15 cellular contexts compared by ENCODE assay signal in the genomic region with DNA sequence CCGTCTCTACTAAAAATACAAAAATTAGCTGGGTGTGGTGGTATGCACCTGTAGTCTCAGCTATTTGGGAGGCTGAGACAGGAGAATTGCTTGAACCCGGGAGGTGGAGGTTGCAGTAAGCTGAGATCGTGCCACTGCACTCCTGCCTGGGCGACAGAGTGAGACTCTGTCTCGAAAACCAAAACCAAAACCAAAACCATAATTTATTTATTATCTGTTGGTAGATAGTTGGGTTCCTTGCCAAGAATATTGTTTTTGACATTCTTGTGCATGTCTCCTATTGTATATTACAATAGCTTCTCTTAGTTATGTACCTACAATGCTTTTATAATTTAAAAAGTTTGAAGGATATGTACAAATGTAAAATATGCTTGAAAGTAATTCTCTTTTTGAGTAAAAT. TPM values are rescaled to one million over a fixed set of nuclear protein-coding genes. Genes with fewer than 3 reads are reported as not detected.
A peak's percentile ranks its signal among the peaks of the same experiment; 100 is the strongest.
DNase-seq lines count a peak whose midpoint lies in the region; ATAC-seq and TF ChIP-seq lines count a peak whose summit lies in the region.
"Not testable (repeated sequence)": the region's sequence is repeated elsewhere in the genome, so short reads cannot be mapped to it uniquely, and the experiment has no call there.
"Had no signal": no experiment of that assay in that cellular context is flagged by ENCODE, and none has a peak within 500 bp of the region (broad histone marks: within the 10 kb centered on the region; RNA-seq: fewer than 3 reads in every experiment).

No MANE protein-coding gene starts in this region.

- not testable (repeated sequence) for H3K9me3 Mint-ChIP-seq in CD8-positive, alpha-beta memory T cell; activated T-cell treated with anti-CD3 and anti-CD28 coated beads, Interleukin-2, amount 50 U/mL, for 24 hours; activated naive CD8-positive, alpha-beta T cell treated with anti-CD3 and anti-CD28 coated beads, Interleukin-2, amount 50 U/mL, for 24 hours; natural killer cell treated with Interleukin-12 subunit alpha and Interleukin-12 subunit beta and Interleukin-15 and Interleukin-18, amount 100 ng/mL, for 72 hours

- H3K27ac Mint-ChIP-seq in CD8-positive, alpha-beta memory T cell: peak overlapping the region in 6 of 8 donors; percentile 62 to 92 (median 86)
- peak overlapping the region; percentile 82 for H3K27ac Mint-ChIP-seq in T-helper 17 cell
- H3K27ac Mint-ChIP-seq in activated T-cell treated with anti-CD3 and anti-CD28 coated beads, Interleukin-2, amount 50 U/mL, for 24 hours: peak overlapping the region; percentile 50
- peak overlapping the region; percentile 35 for H3K27ac Mint-ChIP-seq in activated naive CD8-positive, alpha-beta T cell treated with anti-CD3 and anti-CD28 coated beads, Interleukin-2, amount 50 U/mL, for 24 hours
- H3K27ac Mint-ChIP-seq in natural killer cell treated with Interleukin-12 subunit alpha and Interleukin-12 subunit beta and Interleukin-15 and Interleukin-18, amount 100 ng/mL, for 72 hours: peak overlapping the region; percentile 85

- not testable (repeated sequence) for H3K36me3 ChIP-seq in CD8-positive, alpha-beta memory T cell (ENCODE audit: insufficient read depth, low read length)

- H3K36me3 Mint-ChIP-seq in CD8-positive, alpha-beta memory T cell; T-helper 17 cell (ENCODE audit: low read depth); activated T-cell treated with anti-CD3 and anti-CD28 coated beads, Interleukin-2, amount 50 U/mL, for 24 hours (ENCODE audit: low read depth); activated naive CD8-positive, alpha-beta T cell treated with anti-CD3 and anti-CD28 coated beads, Interleukin-2, amount 50 U/mL, for 24 hours (ENCODE audit: low read depth); natural killer cell treated with Interleukin-12 subunit alpha and Interleukin-12 subunit beta and Interleukin-15 and Interleukin-18, amount 100 ng/mL, for 72 hours: not testable (repeated sequence)

- H3K4me1 Mint-ChIP-seq in CD8-positive, alpha-beta memory T cell: peaks cover 45 to 51% (median 45%) of the 10 kb centered on the region in 3 donors
- peaks cover 33% of the 10 kb centered on the region for H3K4me1 Mint-ChIP-seq in T-helper 17 cell
- H3K4me1 Mint-ChIP-seq in activated T-cell treated with anti-CD3 and anti-CD28 coated beads, Interleukin-2, amount 50 U/mL, for 24 hours (ENCODE audit: low read depth): peaks cover 59% of the 10 kb centered on the region
- H3K4me1 Mint-ChIP-seq in activated naive CD8-positive, alpha-beta T cell treated with anti-CD3 and anti-CD28 coated beads, Interleukin-2, amount 50 U/mL, for 24 hours: peaks cover 61% of the 10 kb centered on the region
- peaks cover 24 to 37% of the 10 kb centered on the region in 2 donors for H3K4me1 Mint-ChIP-seq in natural killer cell treated with Interleukin-12 subunit alpha and Interleukin-12 subunit beta and Interleukin-15 and Interleukin-18, amount 100 ng/mL, for 72 hours (ENCODE audit: low read depth in 2 of 2)

- H3K27me3 ChIP-seq in CD8-positive, alpha-beta memory T cell (ENCODE audit: insufficient read depth, low read length, poor library complexity, severe bottlenecking); foreskin keratinocyte: not testable (repeated sequence)

- TF ChIP-seq CTCF in foreskin keratinocyte (conservative IDR thresholded peaks at IDR 0.05): not testable (repeated sequence)

- POLR2A ChIA-PET in CD8-positive, alpha-beta memory T cell (lab: Charles Lee): interaction anchor here (0.6 to 1.2 kb wide), 3 partner anchors 16 to 364 kb away, joined by 3 to 5 read pairs (median 3); no protein-coding TSS in a partner anchor

- not testable (repeated sequence) for H3K27me3 Mint-ChIP-seq in CD8-positive, alpha-beta memory T cell; T-helper 17 cell; activated T-cell treated with anti-CD3 and anti-CD28 coated beads, Interleukin-2, amount 50 U/mL, for 24 hours; activated naive CD8-positive, alpha-beta T cell treated with anti-CD3 and anti-CD28 coated beads, Interleukin-2, amount 50 U/mL, for 24 hours; natural killer cell treated with Interleukin-12 subunit alpha and Interleukin-12 subunit beta and Interleukin-15 and Interleukin-18, amount 100 ng/mL, for 72 hours

- H3K4me1 ChIP-seq in CD8-positive, alpha-beta memory T cell (ENCODE audit: insufficient read depth, low read length): peaks cover 31% of the 10 kb centered on the region
- H3K4me1 ChIP-seq in foreskin keratinocyte: peaks cover 33% of the 10 kb centered on the region

- H3K4me3 ChIP-seq in CD8-positive, alpha-beta memory T cell (ENCODE audit: low read length): not testable (repeated sequence)

- H3K9me3 ChIP-seq in CD8-positive, alpha-beta memory T cell (ENCODE audit: low read length); T-helper 17 cell (ENCODE audit: control insufficient read depth, low read length, poor library complexity, severe bottlenecking): not testable (repeated sequence)

- peak overlapping the region in 6 of 7 donors; percentile 41 to 82 (median 50) for H3K4me3 Mint-ChIP-seq in CD8-positive, alpha-beta memory T cell
- H3K4me3 Mint-ChIP-seq in T-helper 17 cell; activated T-cell treated with anti-CD3 and anti-CD28 coated beads, Interleukin-2, amount 50 U/mL, for 24 hours; activated naive CD8-positive, alpha-beta T cell treated with anti-CD3 and anti-CD28 coated beads, Interleukin-2, amount 50 U/mL, for 24 hours: not testable (repeated sequence)
- H3K4me3 Mint-ChIP-seq in natural killer cell treated with Interleukin-12 subunit alpha and Interleukin-12 subunit beta and Interleukin-15 and Interleukin-18, amount 100 ng/mL, for 72 hours: peak overlapping the region; percentile 74

- H3K27ac ChIP-seq in CD8-positive, alpha-beta memory T cell (ENCODE audit: low read depth, low read length): not testable (repeated sequence)
- peak overlapping the region; percentile 96 for H3K27ac ChIP-seq in foreskin keratinocyte

- CTCF ChIA-PET in CD8-positive, alpha-beta memory T cell (lab: Charles Lee): interaction anchor here (0.8 to 7.4 kb wide), 10 partner anchors 16 to 281 kb away, joined by 3 to 85 read pairs (median 4); a partner anchor contains a TSS

- ATAC-seq in T-helper 17 cell; activated naive CD8-positive, alpha-beta T cell treated with anti-CD3 and anti-CD28 coated beads, Interleukin-2, amount 50 U/mL, for 24 hours; foreskin keratinocyte; natural killer cell treated with Interleukin-12 subunit alpha and Interleukin-12 subunit beta and Interleukin-15 and Interleukin-18, amount 100 ng/mL, for 72 hours: not testable (repeated sequence)

- DNase-seq in CD8-positive, alpha-beta memory T cell: peak in 1 of 5 donors; percentile 16
- peak; percentile 20 for DNase-seq in RPMI8226
- DNase-seq in T-helper 17 cell; activated T-cell treated with anti-CD3 and anti-CD28 coated beads, Interleukin-2, amount 50 U/mL, for 24 hours; activated naive CD8-positive, alpha-beta T cell treated with anti-CD3 and anti-CD28 coated beads, Interleukin-2, amount 50 U/mL, for 24 hours; foreskin keratinocyte; natural killer cell treated with Interleukin-12 subunit alpha and Interleukin-12 subunit beta and Interleukin-15 and Interleukin-18, amount 100 ng/mL, for 72 hours (ENCODE audit: low spot score): not testable (repeated sequence)

RNA-seq across cellular contexts. Expression of a gene that starts 53.1 kb away (rescaled TPM):
- under 1 TPM; 0.46 to 0.86 TPM for total RNA-seq in CD8-positive, alpha-beta memory T cell
- polyA plus RNA-seq in CD8-positive, alpha-beta memory T cell: not detected
- total RNA-seq in T-helper 17 cell (not detected), foreskin keratinocyte (not detected in 2 replicates)
- polyA plus RNA-seq in foreskin keratinocyte: 0.08 TPM in 1 of 2 replicates, not detected in the other
- not detected for total RNA-seq in natural killer cell treated with Interleukin-12 subunit alpha and Interleukin-12 subunit beta and Interleukin-15 and Interleukin-18, amount 100 ng/mL, for 72 hours
- total RNA-seq: CD4-positive, alpha-beta T cell; GM12878; GM23248; H7; Right ventricle myocardium inferior; SJCRH30 had no signal
- polyA plus RNA-seq: AG04450, GM12878, GM23248, IgD-negative memory B cell had no signal

Comparison
In these comparisons a context has a peak if more than half of its experiments do, and no peak if none do; other contexts are left out.
1. H3K27ac Mint-ChIP-seq: peak in every context shown above with its lines; median percentile 86 in CD8-positive, alpha-beta memory T cell; 85 in natural killer cell treated with Interleukin-12 subunit alpha and Interleukin-12 subunit beta and Interleukin-15 and Interleukin-18, amount 100 ng/mL, for 72 hours; 82 in T-helper 17 cell; 50 in activated T-cell treated with anti-CD3 and anti-CD28 coated beads, Interleukin-2, amount 50 U/mL, for 24 hours; 35 in activated naive CD8-positive, alpha-beta T cell treated with anti-CD3 and anti-CD28 coated beads, Interleukin-2, amount 50 U/mL, for 24 hours.